ENCODE assay signal across 24 cellular contexts in the genomic region with DNA sequence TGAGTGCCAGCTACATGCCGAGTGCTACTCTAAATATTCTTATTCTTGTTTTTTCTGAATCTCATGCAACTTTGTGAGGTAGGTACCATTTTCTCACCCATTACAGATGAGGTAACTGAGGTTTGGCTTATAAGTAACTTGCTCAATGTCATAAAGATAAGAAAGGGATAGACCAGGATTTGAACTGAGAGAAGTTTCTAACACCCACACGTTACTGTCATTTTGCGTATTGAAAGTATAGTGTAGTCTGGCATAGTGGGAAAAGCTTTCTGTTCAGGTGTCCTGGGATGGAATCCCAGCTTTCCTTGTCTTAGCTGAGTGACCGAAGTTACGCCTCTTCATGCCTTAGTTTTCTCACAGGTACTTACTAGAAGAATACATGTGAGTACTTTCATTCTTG.
"Had no signal": no experiment of that assay in that cellular context is flagged by ENCODE, and none has a peak within 500 bp of the region (broad histone marks: within the 10 kb centered on the region; RNA-seq: fewer than 3 reads in every experiment).

No MANE protein-coding gene starts in this region.

- DNase-seq: dermis blood vessel endothelial cell; dorsolateral prefrontal cortex; effector CD4-positive, alpha-beta T cell; effector memory CD4-positive, alpha-beta T cell; erythroblast; esophagus squamous epithelium; foreskin fibroblast; foreskin melanocyte; gastrocnemius medialis; glutamatergic neuron; head of caudate nucleus; heart right ventricle; hippocampal formation; left cardiac atrium; left lung; left ventricle myocardium superior; lower lobe of right lung; mesenchymal stem cell; midbrain; naive thymus-derived CD4-positive, alpha-beta T cell had no signal

- H3K4me3 ChIP-seq: coronary artery, esophagus squamous epithelium, gastrocnemius medialis, heart right ventricle, left lung, lower lobe of right lung had no signal

- H3K27ac ChIP-seq: coronary artery, epithelial cell of prostate, esophagus squamous epithelium, gastrocnemius medialis, heart right ventricle, left lung, lower lobe of right lung had no signal

- H3K27me3 Mint-ChIP-seq: naive thymus-derived CD4-positive, alpha-beta T cell had no signal

- H3K27me3 ChIP-seq: dorsolateral prefrontal cortex, esophagus squamous epithelium, gastrocnemius medialis, heart right ventricle, left lung had no signal

- FAIRE-seq: colon, keratinocyte had no signal

- H3K36me3 ChIP-seq: esophagus squamous epithelium, gastrocnemius medialis, heart right ventricle, left lung, lower lobe of right lung had no signal

- H3K9me3 ChIP-seq: esophagus squamous epithelium, gastrocnemius medialis, heart right ventricle, left lung, lower lobe of right lung had no signal
